1 cellular context compared by ENCODE assay signal in the genomic region with DNA sequence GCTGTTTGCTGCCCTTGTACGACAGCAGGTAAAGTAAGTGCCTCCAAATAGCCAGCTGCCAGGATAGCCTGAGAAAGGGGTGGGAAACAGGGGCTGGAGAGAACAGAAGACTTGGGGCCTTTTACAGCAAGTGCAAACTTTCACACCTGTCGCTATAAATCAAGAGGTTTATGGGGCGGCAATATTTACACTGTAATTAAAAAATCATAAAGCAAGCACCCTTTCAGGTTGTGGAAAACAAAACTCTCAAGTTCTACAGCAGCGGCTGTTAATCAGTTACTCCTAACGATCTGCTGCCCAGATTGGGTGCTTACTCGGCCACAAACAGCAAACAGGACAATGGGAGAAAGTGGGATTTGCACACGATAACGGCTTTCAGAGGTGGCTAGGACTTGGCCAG.
TF ChIP-seq lines count a peak whose summit lies in the region.

No MANE protein-coding gene starts in this region.

TF ChIP-seq in HEK293, 187 proteins besides CTCF, POLR2A, EP300 and RAD21 (continued from another document):
- TF ChIP-seq, protein P1, sequence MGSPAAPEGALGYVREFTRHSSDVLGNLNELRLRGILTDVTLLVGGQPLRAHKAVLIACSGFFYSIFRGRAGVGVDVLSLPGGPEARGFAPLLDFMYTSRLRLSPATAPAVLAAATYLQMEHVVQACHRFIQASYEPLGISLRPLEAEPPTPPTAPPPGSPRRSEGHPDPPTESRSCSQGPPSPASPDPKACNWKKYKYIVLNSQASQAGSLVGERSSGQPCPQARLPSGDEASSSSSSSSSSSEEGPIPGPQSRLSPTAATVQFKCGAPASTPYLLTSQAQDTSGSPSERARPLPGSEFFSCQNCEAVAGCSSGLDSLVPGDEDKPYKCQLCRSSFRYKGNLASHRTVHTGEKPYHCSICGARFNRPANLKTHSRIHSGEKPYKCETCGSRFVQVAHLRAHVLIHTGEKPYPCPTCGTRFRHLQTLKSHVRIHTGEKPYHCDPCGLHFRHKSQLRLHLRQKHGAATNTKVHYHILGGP (tag by site-specific recombination; IDR thresholded peaks at IDR 0.05): no peak
- no peak for TF ChIP-seq SETDB1 (IDR thresholded peaks at IDR 0.05; ENCODE audit: insufficient read length, low read length)
- TF ChIP-seq, protein P2, sequence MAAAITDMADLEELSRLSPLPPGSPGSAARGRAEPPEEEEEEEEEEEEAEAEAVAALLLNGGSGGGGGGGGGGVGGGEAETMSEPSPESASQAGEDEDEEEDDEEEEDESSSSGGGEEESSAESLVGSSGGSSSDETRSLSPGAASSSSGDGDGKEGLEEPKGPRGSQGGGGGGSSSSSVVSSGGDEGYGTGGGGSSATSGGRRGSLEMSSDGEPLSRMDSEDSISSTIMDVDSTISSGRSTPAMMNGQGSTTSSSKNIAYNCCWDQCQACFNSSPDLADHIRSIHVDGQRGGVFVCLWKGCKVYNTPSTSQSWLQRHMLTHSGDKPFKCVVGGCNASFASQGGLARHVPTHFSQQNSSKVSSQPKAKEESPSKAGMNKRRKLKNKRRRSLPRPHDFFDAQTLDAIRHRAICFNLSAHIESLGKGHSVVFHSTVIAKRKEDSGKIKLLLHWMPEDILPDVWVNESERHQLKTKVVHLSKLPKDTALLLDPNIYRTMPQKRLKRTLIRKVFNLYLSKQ (tag by site-specific recombination; IDR thresholded peaks at IDR 0.05; ENCODE audit: borderline replicate concordance): no peak
- no peak for TF ChIP-seq HOXA7 (CRISPR knock-in tag; IDR thresholded peaks at IDR 0.05; ENCODE audit: borderline replicate concordance)
- TF ChIP-seq, protein P3, sequence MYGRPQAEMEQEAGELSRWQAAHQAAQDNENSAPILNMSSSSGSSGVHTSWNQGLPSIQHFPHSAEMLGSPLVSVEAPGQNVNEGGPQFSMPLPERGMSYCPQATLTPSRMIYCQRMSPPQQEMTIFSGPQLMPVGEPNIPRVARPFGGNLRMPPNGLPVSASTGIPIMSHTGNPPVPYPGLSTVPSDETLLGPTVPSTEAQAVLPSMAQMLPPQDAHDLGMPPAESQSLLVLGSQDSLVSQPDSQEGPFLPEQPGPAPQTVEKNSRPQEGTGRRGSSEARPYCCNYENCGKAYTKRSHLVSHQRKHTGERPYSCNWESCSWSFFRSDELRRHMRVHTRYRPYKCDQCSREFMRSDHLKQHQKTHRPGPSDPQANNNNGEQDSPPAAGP (tag by site-specific recombination; IDR thresholded peaks at IDR 0.05): no peak
- TF ChIP-seq ZNF112 (tag by site-specific recombination; IDR thresholded peaks at IDR 0.05): no peak
- TF ChIP-seq, protein P4, sequence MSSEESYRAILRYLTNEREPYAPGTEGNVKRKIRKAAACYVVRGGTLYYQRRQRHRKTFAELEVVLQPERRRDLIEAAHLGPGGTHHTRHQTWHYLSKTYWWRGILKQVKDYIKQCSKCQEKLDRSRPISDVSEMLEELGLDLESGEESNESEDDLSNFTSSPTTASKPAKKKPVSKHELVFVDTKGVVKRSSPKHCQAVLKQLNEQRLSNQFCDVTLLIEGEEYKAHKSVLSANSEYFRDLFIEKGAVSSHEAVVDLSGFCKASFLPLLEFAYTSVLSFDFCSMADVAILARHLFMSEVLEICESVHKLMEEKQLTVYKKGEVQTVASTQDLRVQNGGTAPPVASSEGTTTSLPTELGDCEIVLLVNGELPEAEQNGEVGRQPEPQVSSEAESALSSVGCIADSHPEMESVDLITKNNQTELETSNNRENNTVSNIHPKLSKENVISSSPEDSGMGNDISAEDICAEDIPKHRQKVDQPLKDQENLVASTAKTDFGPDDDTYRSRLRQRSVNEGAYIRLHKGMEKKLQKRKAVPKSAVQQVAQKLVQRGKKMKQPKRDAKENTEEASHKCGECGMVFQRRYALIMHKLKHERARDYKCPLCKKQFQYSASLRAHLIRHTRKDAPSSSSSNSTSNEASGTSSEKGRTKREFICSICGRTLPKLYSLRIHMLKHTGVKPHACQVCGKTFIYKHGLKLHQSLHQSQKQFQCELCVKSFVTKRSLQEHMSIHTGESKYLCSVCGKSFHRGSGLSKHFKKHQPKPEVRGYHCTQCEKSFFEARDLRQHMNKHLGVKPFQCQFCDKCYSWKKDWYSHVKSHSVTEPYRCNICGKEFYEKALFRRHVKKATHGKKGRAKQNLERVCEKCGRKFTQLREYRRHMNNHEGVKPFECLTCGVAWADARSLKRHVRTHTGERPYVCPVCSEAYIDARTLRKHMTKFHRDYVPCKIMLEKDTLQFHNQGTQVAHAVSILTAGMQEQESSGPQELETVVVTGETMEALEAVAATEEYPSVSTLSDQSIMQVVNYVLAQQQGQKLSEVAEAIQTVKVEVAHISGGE (tag by site-specific recombination; conservative IDR thresholded peaks at IDR 0.05; ENCODE audit: low read depth): no peak
- TF ChIP-seq, protein P5, sequence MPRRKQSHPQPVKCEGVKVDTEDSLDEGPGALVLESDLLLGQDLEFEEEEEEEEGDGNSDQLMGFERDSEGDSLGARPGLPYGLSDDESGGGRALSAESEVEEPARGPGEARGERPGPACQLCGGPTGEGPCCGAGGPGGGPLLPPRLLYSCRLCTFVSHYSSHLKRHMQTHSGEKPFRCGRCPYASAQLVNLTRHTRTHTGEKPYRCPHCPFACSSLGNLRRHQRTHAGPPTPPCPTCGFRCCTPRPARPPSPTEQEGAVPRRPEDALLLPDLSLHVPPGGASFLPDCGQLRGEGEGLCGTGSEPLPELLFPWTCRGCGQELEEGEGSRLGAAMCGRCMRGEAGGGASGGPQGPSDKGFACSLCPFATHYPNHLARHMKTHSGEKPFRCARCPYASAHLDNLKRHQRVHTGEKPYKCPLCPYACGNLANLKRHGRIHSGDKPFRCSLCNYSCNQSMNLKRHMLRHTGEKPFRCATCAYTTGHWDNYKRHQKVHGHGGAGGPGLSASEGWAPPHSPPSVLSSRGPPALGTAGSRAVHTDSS (tag by site-specific recombination; IDR thresholded peaks at IDR 0.05): no peak
- no peak for TF ChIP-seq ZNF394 (tag by site-specific recombination; IDR thresholded peaks at IDR 0.05; ENCODE audit: borderline replicate concordance)
- no peak for TF ChIP-seq ZNF501 (tag by site-specific recombination; IDR thresholded peaks at IDR 0.05)
- no peak for TF ChIP-seq ZNF266 (tag by site-specific recombination; IDR thresholded peaks at IDR 0.05; ENCODE audit: low read depth)
- TF ChIP-seq ZFP3 (tag by site-specific recombination; IDR thresholded peaks at IDR 0.05; ENCODE audit: low read depth): no peak
- TF ChIP-seq ZBTB17 (tag by site-specific recombination; IDR thresholded peaks at IDR 0.05): 0 out of 2 replicates have a peak, but pooled peaks have one; percentile 32
- no peak for TF ChIP-seq ZNF155 (tag by site-specific recombination; IDR thresholded peaks at IDR 0.05)
- no peak for TF ChIP-seq ZNF624 (tag by site-specific recombination; IDR thresholded peaks at IDR 0.05)
- no peak for TF ChIP-seq ZBTB20 (tag by site-specific recombination; IDR thresholded peaks at IDR 0.05)
- no peak for TF ChIP-seq BCL11A (tag by site-specific recombination; IDR thresholded peaks at IDR 0.05; ENCODE audit: low read depth)
- 0 out of 2 replicates have a peak, but pooled peaks have one; percentile 43 for TF ChIP-seq ZNF561 (tag by site-specific recombination; IDR thresholded peaks at IDR 0.05; ENCODE audit: borderline replicate concordance)
- TF ChIP-seq ZNF174 (tag by site-specific recombination; IDR thresholded peaks at IDR 0.05): no peak
- no peak for TF ChIP-seq ZNF549 (tag by site-specific recombination; IDR thresholded peaks at IDR 0.05)
- TF ChIP-seq, protein P6, sequence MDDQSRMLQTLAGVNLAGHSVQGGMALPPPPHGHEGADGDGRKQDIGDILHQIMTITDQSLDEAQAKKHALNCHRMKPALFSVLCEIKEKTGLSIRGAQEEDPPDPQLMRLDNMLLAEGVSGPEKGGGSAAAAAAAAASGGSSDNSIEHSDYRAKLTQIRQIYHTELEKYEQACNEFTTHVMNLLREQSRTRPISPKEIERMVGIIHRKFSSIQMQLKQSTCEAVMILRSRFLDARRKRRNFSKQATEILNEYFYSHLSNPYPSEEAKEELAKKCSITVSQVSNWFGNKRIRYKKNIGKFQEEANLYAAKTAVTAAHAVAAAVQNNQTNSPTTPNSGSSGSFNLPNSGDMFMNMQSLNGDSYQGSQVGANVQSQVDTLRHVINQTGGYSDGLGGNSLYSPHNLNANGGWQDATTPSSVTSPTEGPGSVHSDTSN (CRISPR knock-in tag; IDR thresholded peaks at IDR 0.05): no peak
- TF ChIP-seq, protein P7, sequence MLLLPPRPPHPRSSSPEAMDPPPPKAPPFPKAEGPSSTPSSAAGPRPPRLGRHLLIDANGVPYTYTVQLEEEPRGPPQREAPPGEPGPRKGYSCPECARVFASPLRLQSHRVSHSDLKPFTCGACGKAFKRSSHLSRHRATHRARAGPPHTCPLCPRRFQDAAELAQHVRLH (tag by site-specific recombination; IDR thresholded peaks at IDR 0.05): no peak
- TF ChIP-seq SALL2 (tag by site-specific recombination; IDR thresholded peaks at IDR 0.05; ENCODE audit: borderline replicate concordance): no peak
- no peak for TF ChIP-seq ZNF133 (tag by site-specific recombination; IDR thresholded peaks at IDR 0.05)
- no peak for TF ChIP-seq ZNF354C (tag by site-specific recombination; IDR thresholded peaks at IDR 0.05; ENCODE audit: borderline replicate concordance, low read depth)
- TF ChIP-seq, protein P8, sequence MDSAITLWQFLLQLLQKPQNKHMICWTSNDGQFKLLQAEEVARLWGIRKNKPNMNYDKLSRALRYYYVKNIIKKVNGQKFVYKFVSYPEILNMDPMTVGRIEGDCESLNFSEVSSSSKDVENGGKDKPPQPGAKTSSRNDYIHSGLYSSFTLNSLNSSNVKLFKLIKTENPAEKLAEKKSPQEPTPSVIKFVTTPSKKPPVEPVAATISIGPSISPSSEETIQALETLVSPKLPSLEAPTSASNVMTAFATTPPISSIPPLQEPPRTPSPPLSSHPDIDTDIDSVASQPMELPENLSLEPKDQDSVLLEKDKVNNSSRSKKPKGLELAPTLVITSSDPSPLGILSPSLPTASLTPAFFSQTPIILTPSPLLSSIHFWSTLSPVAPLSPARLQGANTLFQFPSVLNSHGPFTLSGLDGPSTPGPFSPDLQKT (IDR thresholded peaks at IDR 0.05; ENCODE audit: borderline replicate concordance, low read depth, low read length): no peak
